In genomic region chr2:26150243-26150642, GRCh38 we compare ENCODE assay signal across 25 cellular contexts. TPM values are rescaled to one million over a fixed set of nuclear protein-coding genes. Genes with fewer than 3 reads are reported as not detected.
A peak's percentile ranks its signal among the peaks of the same experiment; 100 is the strongest.
DNase-seq lines count a peak whose midpoint lies in the region; ATAC-seq, FAIRE-seq and TF ChIP-seq lines count a peak whose summit lies in the region.
"Had no signal": no experiment of that assay in that cellular context is flagged by ENCODE, and none has a peak within 500 bp of the region (broad histone marks: within the 10 kb centered on the region; RNA-seq: fewer than 3 reads in every experiment).

No MANE protein-coding gene starts in this region.

- TF ChIP-seq EP300 in HepG2 (IDR thresholded peaks at IDR 0.05; ENCODE audit: low read depth in 2 of 2, low read length in 2 of 2) (no peak), HepG2 (CRISPR knock-in tag; IDR thresholded peaks at IDR 0.05; ENCODE audit: borderline replicate concordance) (no peak)

- TF ChIP-seq POLR2A in HepG2 (IDR thresholded peaks at IDR 0.05; ENCODE audit: insufficient read depth in 1 of 2, low read depth in 2 of 2, low read length in 2 of 2) (no peak), right lobe of liver (IDR thresholded peaks at IDR 0.05) (no peak), GM18505 (IDR thresholded peaks at IDR 0.05; ENCODE audit: borderline replicate concordance, extremely low read depth, insufficient read depth, insufficient read length) (no peak)

- peak overlapping the region; percentile 29 for H3K27ac Mint-ChIP-seq in T-helper 17 cell
- no peak overlapping the region for H3K27ac Mint-ChIP-seq in glutamatergic neuron (ENCODE audit: unreplicated experiment)
- H3K27ac Mint-ChIP-seq: B cell; CD8-positive, alpha-beta T cell had no signal

- H3K9me3 Mint-ChIP-seq in glutamatergic neuron (ENCODE audit: unreplicated experiment) = peaks cover 2% of the 10 kb centered on the region
- H3K9me3 Mint-ChIP-seq: CD8-positive, alpha-beta T cell had no signal

- CTCF ChIA-PET in HepG2 (lab: Yijun Ruan, JAX; ENCODE audit: low intra/inter-chr PET ratio, low total read pairs) = no interaction called here

- H3K27me3 ChIP-seq in HepG2 (ENCODE audit: control insufficient read depth in 1 of 2, insufficient read depth in 2 of 2, low read length in 2 of 2) = peaks cover 4 to 16% of the 10 kb centered on the region in 2 experiments; a peak in 3 of 5 replicates
- H3K27me3 ChIP-seq in right lobe of liver = no peaks in the 10 kb centered on the region
- H3K27me3 ChIP-seq in left ventricle myocardium inferior (ENCODE audit: low read depth) = peaks cover 7% of the 10 kb centered on the region
- H3K27me3 ChIP-seq: BLaER1 had no signal

- H3K79me2 ChIP-seq in HepG2 (ENCODE audit: insufficient read depth, low read length) = no peaks in the 10 kb centered on the region

- H2AFZ ChIP-seq in HepG2 (ENCODE audit: low read length) = no peak overlapping the region

- TF ChIP-seq CTCF in HepG2 (CRISPR knock-in tag; IDR thresholded peaks at IDR 0.05) = no peak
- TF ChIP-seq CTCF in right lobe of liver (IDR thresholded peaks at IDR 0.05) = no peak
- no peak for TF ChIP-seq CTCF in left ventricle myocardium inferior (IDR thresholded peaks at IDR 0.05; ENCODE audit: borderline replicate concordance)
- no peak for TF ChIP-seq CTCF in glutamatergic neuron (IDR thresholded peaks at IDR 0.05; ENCODE audit: partially characterized antibody, unreplicated experiment)

- no peak for FAIRE-seq in HepG2 (lab: Jason Lieb, UNC)
- FAIRE-seq: A204.1, GM12878, GM18507, H54 had no signal

- no TSS peak for BruUV-seq in HepG2 (replicated peaks; lab: Mats Ljungman, UMichigan)

- no peaks in the 10 kb centered on the region for H4K20me1 ChIP-seq in HepG2 (ENCODE audit: insufficient read depth, low read length)
- H4K20me1 ChIP-seq: BLaER1 had no signal

- POLR2A ChIA-PET in HepG2 (lab: Yijun Ruan, JAX) = no interaction called here

- H3K9me3 ChIP-seq in HepG2 (ENCODE audit: low read length) (no peaks in the 10 kb centered on the region), right lobe of liver (no peaks in the 10 kb centered on the region), T-helper 17 cell (ENCODE audit: control insufficient read depth, low read length, poor library complexity, severe bottlenecking) (no peaks in the 10 kb centered on the region), left ventricle myocardium inferior (replicated peaks) (peaks cover 16% of the 10 kb centered on the region)

- no peak overlapping the region for H3K4me3 Mint-ChIP-seq in T-helper 17 cell
- no peak overlapping the region for H3K4me3 Mint-ChIP-seq in glutamatergic neuron (ENCODE audit: unreplicated experiment)
- H3K4me3 Mint-ChIP-seq: B cell; CD4-positive, CD25-positive, alpha-beta regulatory T cell; CD8-positive, alpha-beta T cell had no signal

- H3K4me1 Mint-ChIP-seq in T-helper 17 cell = peaks cover under 1% of the 10 kb centered on the region
- H3K4me1 Mint-ChIP-seq in glutamatergic neuron (ENCODE audit: low read depth, unreplicated experiment) = no peaks in the 10 kb centered on the region
- H3K4me1 Mint-ChIP-seq: B cell had no signal

- H3K4me2 ChIP-seq in HepG2 (ENCODE audit: low read depth, low read length) = no peak overlapping the region
- H3K4me2 ChIP-seq: BLaER1 had no signal

- peaks cover 29% of the 10 kb centered on the region for H3K27me3 Mint-ChIP-seq in T-helper 17 cell
- peaks cover 5% of the 10 kb centered on the region for H3K27me3 Mint-ChIP-seq in glutamatergic neuron (ENCODE audit: unreplicated experiment)

- 57% methylated on average over 12 of the region's 12 CpGs for WGBS in HepG2 (ENCODE audit: low lambda C conversion rate)
- 47% methylated on average over 6 of the region's 12 CpGs for WGBS in right lobe of liver (ENCODE audit: insufficient coverage, low coverage, low lambda C conversion rate, missing lambda C conversion rate)

- DNase-seq in HepG2 (ENCODE audit: low spot score) (no peak), right lobe of liver (no peak), T-helper 17 cell (no peak), mesenteric fat pad (ENCODE audit: low spot score) (peak; percentile 72), NCI-H69 (lab: John Stamatoyannopoulos, UW) (no peak), left ventricle myocardium inferior (no peak), glutamatergic neuron (no peak)
- DNase-seq: Caco-2; CD4-positive, CD25-positive, alpha-beta regulatory T cell; DMS153; DMS79; EL; GDM1; GOT3 had no signal

- in situ Hi-C loops in HepG2 (cut with HindIII; ENCODE audit: extremely low pct_ligation_motif_present, low pct_unique_long_range_greater_than_20kb) = no loop called here

- no peak overlapping the region for H3K27ac ChIP-seq in HepG2 (ENCODE audit: extremely low read length, insufficient read depth, low read length)
- H3K27ac ChIP-seq in right lobe of liver = no peak overlapping the region
- H3K27ac ChIP-seq in left ventricle myocardium inferior (replicated peaks) = no peak overlapping the region
- H3K27ac ChIP-seq: 22Rv1, BLaER1, C4-2B had no signal

- H3K36me3 Mint-ChIP-seq in T-helper 17 cell (ENCODE audit: low read depth) (peaks cover 6% of the 10 kb centered on the region), glutamatergic neuron (ENCODE audit: unreplicated experiment) (no peaks in the 10 kb centered on the region)
- H3K36me3 Mint-ChIP-seq: CD4-positive, CD25-positive, alpha-beta regulatory T cell; CD8-positive, alpha-beta T cell had no signal

- intact Hi-C loops in HepG2 (cut with micrococcal nuclease; ENCODE audit: unreplicated experiment) = no loop called here
- intact Hi-C loops in right lobe of liver (cut with DNase I) = no loop called here
- intact Hi-C loops in left ventricle myocardium inferior (cut with micrococcal nuclease) = no loop called here

- no peak for TF ChIP-seq RAD21 in HepG2 (CRISPR knock-in tag; IDR thresholded peaks at IDR 0.05)

- H3K4me3 ChIP-seq in HepG2 (replicated peaks in 1 of 3; ENCODE audit: insufficient read depth in 1 of 3, low read depth in 2 of 3, low read length in 3 of 3) (no peak overlapping the region), right lobe of liver (no peak overlapping the region), left ventricle myocardium inferior (no peak overlapping the region)
- H3K4me3 ChIP-seq: BLaER1, GM12878, HAP-1 had no signal

- no peak overlapping the region for H3K9ac ChIP-seq in HepG2 (ENCODE audit: insufficient read depth, low read depth, low read length)
- H3K9ac ChIP-seq: BLaER1 had no signal

- H3K36me3 ChIP-seq in HepG2 (replicated peaks in 1 of 2; ENCODE audit: control insufficient read depth in 1 of 2, insufficient read depth in 2 of 2, low read length in 2 of 2) = no peaks in the 10 kb centered on the region
- no peaks in the 10 kb centered on the region for H3K36me3 ChIP-seq in right lobe of liver
- H3K36me3 ChIP-seq in left ventricle myocardium inferior = no peaks in the 10 kb centered on the region
- H3K36me3 ChIP-seq: BLaER1, HAP-1 had no signal

- ATAC-seq in HepG2 = peak; percentile 27; the same call in 2 of the 3 replicates
- no peak for ATAC-seq in right lobe of liver
- ATAC-seq in T-helper 17 cell = no peak
- ATAC-seq in GM18505 (IDR thresholded peaks at IDR 0.05; ENCODE audit: unreplicated experiment) = no peak
- ATAC-seq: CD8-positive, alpha-beta T cell; GM12878 had no signal

- no peaks in the 10 kb centered on the region for H3K4me1 ChIP-seq in HepG2 (ENCODE audit: insufficient read depth, low read length)
- H3K4me1 ChIP-seq in right lobe of liver = no peaks in the 10 kb centered on the region
- no peaks in the 10 kb centered on the region for H3K4me1 ChIP-seq in left ventricle myocardium inferior
- H3K4me1 ChIP-seq: BLaER1, Caco-2, HAP-1 had no signal

TF ChIP-seq in HepG2, 621 proteins besides CTCF, POLR2A, EP300 and RAD21 (continues in another document):
- no peak for TF ChIP-seq ZNF350 (CRISPR knock-in tag; IDR thresholded peaks at IDR 0.05; ENCODE audit: borderline replicate concordance, low read depth)
- TF ChIP-seq ZNF564 (CRISPR knock-in tag; IDR thresholded peaks at IDR 0.05) = no peak
- no peak for TF ChIP-seq EZH2 (conservative IDR thresholded peaks at IDR 0.05; ENCODE audit: low read depth, low read length)
- TF ChIP-seq THAP8 (CRISPR knock-in tag; IDR thresholded peaks at IDR 0.05; ENCODE audit: borderline replicate concordance) = no peak
- no peak for TF ChIP-seq PRPF4 (IDR thresholded peaks at IDR 0.05; ENCODE audit: low read depth, low read length, poor library complexity, severe bottlenecking)
- no peak for TF ChIP-seq ZNF34 (CRISPR knock-in tag; IDR thresholded peaks at IDR 0.05; ENCODE audit: borderline replicate concordance)

RNA-seq across cellular contexts. Expression of gene GAREM2, which starts 22.6 kb away (rescaled TPM):
- total RNA-seq in HepG2 (2016; rRNA removed; fragmentation: Illumina TruSeq; extraction: Trizol) (0.31 and 0.38 TPM in 2 replicates), right lobe of liver (under 1 TPM in 5 of 6 experiments, not detected in 1; 0.11 to 0.34 (median 0.20) TPM), T-helper 17 cell (1 to 10 TPM; 3.6 to 6.5 TPM), mesenteric fat pad (6.8 TPM), left ventricle myocardium inferior (0.93 TPM), glutamatergic neuron (ENCODE audit: unreplicated experiment) (49.3 TPM)
- total RNA-seq in HepG2 (2016; cell fraction: cytosol; rRNA removed; fragmentation: Illumina TruSeq; extraction: Trizol; ENCODE audit: low read depth) = 0.10 and 0.18 TPM in 2 replicates
- 0.35 and 0.36 TPM in 2 replicates for total RNA-seq in HepG2 (2016; cell fraction: insoluble cytoplasmic fraction; rRNA removed; fragmentation: Illumina TruSeq; extraction: Trizol)
- 0.55 and 0.62 TPM in 2 replicates for total RNA-seq in HepG2 (2016; cell fraction: membrane; rRNA removed; fragmentation: Illumina TruSeq; extraction: Trizol)
- total RNA-seq in HepG2 (2016; cell fraction: nucleus; rRNA removed; fragmentation: Illumina TruSeq; extraction: Trizol) = 0.28 and 0.94 TPM in 2 replicates
- 0.29 and 0.37 TPM in 2 replicates for polyA plus RNA-seq in HepG2 (2011; rRNA removed)
- polyA plus RNA-seq in HepG2 (2011; cell fraction: cytosol; rRNA removed) = 0.25 and 0.29 TPM in 2 replicates
- polyA plus RNA-seq in HepG2 (2011; cell fraction: nucleus; rRNA removed) = 0.54 and 0.56 TPM in 2 replicates
- 0.31 and 0.47 TPM in 2 replicates for polyA plus RNA-seq in HepG2 (2012)
- polyA plus RNA-seq in HepG2 (2016; cell fraction: cytosol; fragmentation: Illumina TruSeq; extraction: Trizol; ENCODE audit: low read depth) = 0.35 and 0.49 TPM in 2 replicates
- 0.88 and 1.2 TPM in 2 replicates for polyA plus RNA-seq in HepG2 (2016; cell fraction: insoluble cytoplasmic fraction; fragmentation: Illumina TruSeq; extraction: Trizol; ENCODE audit: low read depth)
- 0.48 and 0.61 TPM in 2 replicates for polyA plus RNA-seq in HepG2 (2016; cell fraction: membrane; fragmentation: Illumina TruSeq; extraction: Trizol; ENCODE audit: low read depth)
- polyA plus RNA-seq in HepG2 (2016; cell fraction: nucleus; fragmentation: Illumina TruSeq; extraction: Trizol; ENCODE audit: insufficient read depth, low read depth) = 0.59 and 1.1 TPM in 2 replicates
- polyA minus RNA-seq in HepG2 (2011; rRNA and poly(A)+ RNA removed; ENCODE audit: low replicate concordance) = 1.0 TPM in 1 of 2 replicates, not detected in the other
- 0.35 and 1.1 TPM in 2 replicates for polyA minus RNA-seq in HepG2 (2011; cell fraction: cytosol; rRNA and poly(A)+ RNA removed)
- polyA minus RNA-seq in HepG2 (2011; cell fraction: nucleus; rRNA and poly(A)+ RNA removed) = 0.25 and 0.26 TPM in 2 replicates
